In genomic region chr16:11076259-11077018, GRCh38 we compare ENCODE assay signal across 8 cellular contexts.
DNase-seq lines count a peak whose midpoint lies in the region; ATAC-seq lines count a peak whose summit lies in the region.

No MANE protein-coding gene starts in this region.

- no peak overlapping the region for H3K27ac ChIP-seq in GM23248

- H4K20me1 ChIP-seq in GM23248 (ENCODE audit: insufficient read depth) = no peaks in the 10 kb centered on the region

- in situ Hi-C loops in GM23248 (cut with MboI) = no loop called here

- H2AFZ ChIP-seq in GM23248 = no peak overlapping the region

- H3K79me2 ChIP-seq in GM23248 (ENCODE audit: insufficient read depth) = no peaks in the 10 kb centered on the region

- no peak overlapping the region for H3K9ac ChIP-seq in GM23248

- WGBS in GM23248 (ENCODE audit: low coverage in 1 of 2, low lambda C conversion rate in 2 of 2, missing lambda C conversion rate in 2 of 2), 2 experiments = 87 to 90% methylated on average over 13 of the region's 13 CpGs

- H3K27me3 ChIP-seq in GM23248 (replicated peaks; ENCODE audit: insufficient read depth) = no peaks in the 10 kb centered on the region

- H3K36me3 ChIP-seq in GM23248 (ENCODE audit: low read depth) = no peaks in the 10 kb centered on the region; the same call in 1 of the 2 replicates

- ATAC-seq in GM19328 (IDR thresholded peaks at IDR 0.05; ENCODE audit: unreplicated experiment) (peak; percentile 60), HG03066 (IDR thresholded peaks at IDR 0.05; ENCODE audit: low read depth, unreplicated experiment) (peak; percentile 61)

- peak; percentile 87 for DNase-seq in activated CD8-positive, alpha-beta memory T cell treated with anti-CD3 and anti-CD28 coated beads, Interleukin-2, amount 50 U/mL, for 48 hours
- DNase-seq in stimulated activated CD4-positive, alpha-beta T cell treated with anti-CD3 and anti-CD28 coated beads, Interleukin-15, amount 100 ng/mL, for 48 hours (ENCODE audit: low read depth in 2 of 2) = peak; percentile 78 to 80
- DNase-seq in NCI-H1105 treated with DMSO at 0.1 percent for 48 hours (lab: John Stamatoyannopoulos, UW) = no peak
- no peak for DNase-seq in HuH-7.5 (ENCODE audit: low spot score)
- DNase-seq in GM23248 = no peak
- no peak for DNase-seq in effector CD8-positive, alpha-beta T cell (lab: John Stamatoyannopoulos, UW)

- H3K4me1 ChIP-seq in GM23248 (ENCODE audit: insufficient read depth) = peaks cover 34% of the 10 kb centered on the region

- H3K9me2 ChIP-seq in GM23248 (ENCODE audit: insufficient read depth) = no peaks in the 10 kb centered on the region

- H3K4me2 ChIP-seq in GM23248 (ENCODE audit: unreplicated experiment) = no peak overlapping the region

- peaks cover 45% of the 10 kb centered on the region for H3F3A ChIP-seq in GM23248 (ENCODE audit: insufficient read depth)

- H3K4me3 ChIP-seq in GM23248 = no peak overlapping the region

- no peaks in the 10 kb centered on the region for H3K9me3 ChIP-seq in GM23248 (ENCODE audit: low read depth)

Comparison
In these comparisons a context has a peak if more than half of its experiments do, and no peak if none do; other contexts are left out.
1. DNase-seq: peak in activated CD8-positive, alpha-beta memory T cell treated with anti-CD3 and anti-CD28 coated beads, Interleukin-2, amount 50 U/mL, for 48 hours (single experiment) and stimulated activated CD4-positive, alpha-beta T cell treated with anti-CD3 and anti-CD28 coated beads, Interleukin-15, amount 100 ng/mL, for 48 hours (2 of 2); none in NCI-H1105 treated with DMSO at 0.1 percent for 48 hours (single experiment), HuH-7.5 (single experiment), GM23248 (single experiment) and effector CD8-positive, alpha-beta T cell (single experiment).